Comparison of ENCODE assay signal across 1 cellular context in the genomic region with DNA sequence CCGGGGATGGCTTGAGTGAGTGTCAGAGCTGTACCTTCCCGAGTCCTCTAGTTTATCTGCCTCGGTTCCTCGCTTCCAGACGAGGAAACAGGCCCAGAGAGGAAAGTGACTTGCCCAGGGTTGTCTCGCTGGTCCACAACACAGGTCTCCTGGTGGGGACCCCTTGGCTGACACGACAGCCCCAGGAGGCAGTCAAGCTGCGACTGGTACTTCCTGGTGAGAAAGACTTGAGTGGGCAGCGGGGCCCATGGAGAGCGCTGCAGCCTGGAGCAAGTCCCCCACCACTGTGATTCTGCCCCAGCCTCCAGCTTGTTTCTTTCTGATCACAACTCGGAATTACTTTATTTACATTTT.
TF ChIP-seq lines count a peak whose summit lies in the region.

No MANE protein-coding gene starts in this region.

TF ChIP-seq in GM12878, 131 proteins besides CTCF, POLR2A, EP300 and RAD21:
- TF ChIP-seq NR2F1 (conservative IDR thresholded peaks at IDR 0.05) (no peak), CEBPB (IDR thresholded peaks at IDR 0.05; ENCODE audit: borderline replicate concordance in 1 of 2, low read depth in 2 of 2, low read length in 2 of 2) (no peak), DPF2 (IDR thresholded peaks at IDR 0.05) (no peak), JUND (IDR thresholded peaks at IDR 0.05; ENCODE audit: low read depth, low read length) (no peak), PAX8 (IDR thresholded peaks at IDR 0.05) (no peak), HDAC6 (IDR thresholded peaks at IDR 0.05; ENCODE audit: unreplicated experiment) (no peak), NFIC (IDR thresholded peaks at IDR 0.05; ENCODE audit: low read depth, low read length) (no peak), POLR2AphosphoS5 (IDR thresholded peaks at IDR 0.05; ENCODE audit: low read length) (no peak), TCF12 (IDR thresholded peaks at IDR 0.05; ENCODE audit: low read depth, low read length) (no peak)
- TF ChIP-seq, protein P1, sequence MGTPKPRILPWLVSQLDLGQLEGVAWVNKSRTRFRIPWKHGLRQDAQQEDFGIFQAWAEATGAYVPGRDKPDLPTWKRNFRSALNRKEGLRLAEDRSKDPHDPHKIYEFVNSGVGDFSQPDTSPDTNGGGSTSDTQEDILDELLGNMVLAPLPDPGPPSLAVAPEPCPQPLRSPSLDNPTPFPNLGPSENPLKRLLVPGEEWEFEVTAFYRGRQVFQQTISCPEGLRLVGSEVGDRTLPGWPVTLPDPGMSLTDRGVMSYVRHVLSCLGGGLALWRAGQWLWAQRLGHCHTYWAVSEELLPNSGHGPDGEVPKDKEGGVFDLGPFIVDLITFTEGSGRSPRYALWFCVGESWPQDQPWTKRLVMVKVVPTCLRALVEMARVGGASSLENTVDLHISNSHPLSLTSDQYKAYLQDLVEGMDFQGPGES (IDR thresholded peaks at IDR 0.05) = no peak
- TF ChIP-seq, protein P2, sequence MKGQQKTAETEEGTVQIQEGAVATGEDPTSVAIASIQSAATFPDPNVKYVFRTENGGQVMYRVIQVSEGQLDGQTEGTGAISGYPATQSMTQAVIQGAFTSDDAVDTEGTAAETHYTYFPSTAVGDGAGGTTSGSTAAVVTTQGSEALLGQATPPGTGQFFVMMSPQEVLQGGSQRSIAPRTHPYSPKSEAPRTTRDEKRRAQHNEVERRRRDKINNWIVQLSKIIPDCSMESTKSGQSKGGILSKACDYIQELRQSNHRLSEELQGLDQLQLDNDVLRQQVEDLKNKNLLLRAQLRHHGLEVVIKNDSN (IDR thresholded peaks at IDR 0.05; ENCODE audit: borderline replicate concordance, extremely low read length, insufficient read depth, low read depth, low read length) = no peak
